Comparison of ENCODE assay signal across 8 cellular contexts in the genomic region with DNA sequence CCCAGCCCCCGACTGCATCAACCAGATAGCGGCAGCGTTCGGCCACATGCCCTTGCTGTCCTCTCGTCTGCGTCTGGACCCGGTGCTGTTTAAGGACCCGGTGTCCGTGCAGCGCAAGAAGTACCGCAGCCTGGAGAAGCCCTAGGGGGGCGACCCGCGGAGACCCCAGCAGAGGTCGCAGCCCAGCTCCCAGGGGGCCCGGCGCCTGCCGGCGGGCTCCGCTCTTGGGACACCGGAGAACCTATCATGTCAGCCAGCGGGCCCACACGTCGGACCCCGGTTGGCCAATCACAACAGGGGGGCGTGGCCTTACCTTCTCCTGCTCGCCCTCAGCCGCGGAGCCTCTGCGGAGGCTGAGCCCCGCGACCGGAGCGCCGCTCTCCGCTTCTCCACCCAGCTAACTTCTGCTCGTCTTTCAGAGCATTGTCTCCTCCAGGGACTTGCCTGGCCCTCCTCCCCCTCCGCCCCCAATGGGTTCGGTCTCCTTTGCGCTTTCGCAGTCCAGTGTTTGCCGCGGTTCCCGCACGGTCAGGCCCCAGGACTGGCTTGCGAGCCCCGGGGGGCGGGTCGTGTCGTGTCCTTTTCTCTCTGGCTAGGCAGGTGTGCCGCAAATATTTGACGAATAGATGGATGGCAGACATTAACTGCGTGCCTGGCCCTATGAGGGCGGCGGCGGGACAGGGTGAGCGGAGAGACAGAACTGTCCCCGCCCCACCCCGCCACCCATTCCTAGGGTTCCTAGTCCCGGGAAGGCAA. TPM values are rescaled to one million over a fixed set of nuclear protein-coding genes. Genes with fewer than 3 reads are reported as not detected.
DNase-seq lines count a peak whose midpoint lies in the region; ATAC-seq, FAIRE-seq and TF ChIP-seq lines count a peak whose summit lies in the region.

No MANE protein-coding gene starts in this region.

- in situ Hi-C loops in astrocyte of the cerebellum (cut with HindIII; ENCODE audit: low sequenced_read_pairs) = no loop called here

- peaks cover 6% of the 10 kb centered on the region for H3K4me1 ChIP-seq in rectal smooth muscle tissue (ENCODE audit: control insufficient read depth, insufficient read depth, low read length)
- peaks cover 13% of the 10 kb centered on the region for H3K4me1 ChIP-seq in vagina

- H3K9ac ChIP-seq in rectal smooth muscle tissue (ENCODE audit: low read length) = peak overlapping the region; percentile 75

- ATAC-seq in HG02885 (IDR thresholded peaks at IDR 0.05; ENCODE audit: poor library complexity, unreplicated experiment) = peak; percentile 86

- TF ChIP-seq POLR2A in GM12892 (IDR thresholded peaks at IDR 0.05; ENCODE audit: low read depth, low read length) (no peak), vagina (IDR thresholded peaks at IDR 0.05) (peak in 1 of 2 donors; percentile 68)

- TF ChIP-seq CTCF in astrocyte of the cerebellum (IDR thresholded peaks at IDR 0.05; ENCODE audit: low read depth, low read length, missing control alignments) (no peak), vagina (IDR thresholded peaks at IDR 0.05) (no peak)

- H3K9me3 ChIP-seq in vagina = no peaks in the 10 kb centered on the region

- DNase-seq in GM12892 (ENCODE audit: insufficient read length) (peak; percentile 99), NCI-H187 (lab: John Stamatoyannopoulos, UW) (peak; percentile 68 to 87), T-helper 9 cell (peak; percentile 86), astrocyte of the cerebellum (ENCODE audit: low read depth) (peak; percentile 75), hepatic stellate cell (ENCODE audit: low spot score) (peak; percentile 99), vagina (ENCODE audit: extremely low spot score in 2 of 2) (peak in 1 of 2 donors; percentile 95)

- H3K4me3 ChIP-seq in astrocyte of the cerebellum (ENCODE audit: low read depth, low read length) (peak overlapping the region; percentile 90), rectal smooth muscle tissue (ENCODE audit: low read length) (peak overlapping the region; percentile 96), vagina (peak overlapping the region; percentile 75 to 79)

- intact Hi-C loops in vagina (cut with DNase I) = loop anchor here (10.0 kb wide), 1 partner anchor 129 kb away; a partner anchor contains a TSS

- H3K27me3 ChIP-seq in rectal smooth muscle tissue (ENCODE audit: control insufficient read depth, insufficient read depth, low read length) = no peaks in the 10 kb centered on the region
- no peaks in the 10 kb centered on the region for H3K27me3 ChIP-seq in vagina

- H3K36me3 ChIP-seq in rectal smooth muscle tissue (ENCODE audit: control insufficient read depth, insufficient read depth, low read length) = no peaks in the 10 kb centered on the region
- H3K36me3 ChIP-seq in vagina = no peaks in the 10 kb centered on the region

- H3K27ac ChIP-seq in rectal smooth muscle tissue (ENCODE audit: low read depth, low read length) = peak overlapping the region; percentile 64
- peak overlapping the region; percentile 85 for H3K27ac ChIP-seq in vagina

- FAIRE-seq in GM12892 (lab: Jason Lieb, UNC) = peak; percentile 97

RNA-seq across cellular contexts. Expression of a gene that starts 10.5 kb away (rescaled TPM):
- not detected for polyA plus RNA-seq in GM12892 (2012; ENCODE audit: missing spikeins)
- not detected for total RNA-seq in vagina

RNA-seq across cellular contexts. Expression of a gene that starts 13.8 kb away (rescaled TPM):
- not detected for polyA plus RNA-seq in GM12892 (2012; ENCODE audit: missing spikeins)
- total RNA-seq in vagina = 0.74 TPM

RNA-seq across cellular contexts. Expression of a gene that starts 32.0 kb away (rescaled TPM):
- polyA plus RNA-seq in GM12892 (2012; ENCODE audit: missing spikeins) = not detected
- not detected for total RNA-seq in vagina

RNA-seq across cellular contexts. Expression of a gene that starts 37.5 kb away (rescaled TPM):
- polyA plus RNA-seq in GM12892 (2012; ENCODE audit: missing spikeins) = 6.3 TPM
- 7.1 TPM for total RNA-seq in vagina
